8 cellular contexts compared by ENCODE assay signal in genomic region chr7:100089458-100090201, GRCh38. TPM values are rescaled to one million over a fixed set of nuclear protein-coding genes. Genes with fewer than 3 reads are reported as not detected.
DNase-seq lines count a peak whose midpoint lies in the region; ATAC-seq and TF ChIP-seq lines count a peak whose summit lies in the region.

No MANE protein-coding gene starts in this region.

- H4K20me1 ChIP-seq in GM23248 (ENCODE audit: insufficient read depth): no peaks in the 10 kb centered on the region

- peak overlapping the region; percentile 92 for H3K4me3 Mint-ChIP-seq in T-helper 17 cell

- H3K4me2 ChIP-seq in GM23248 (ENCODE audit: unreplicated experiment): peak overlapping the region; percentile 85

- H3K4me1 ChIP-seq in GM23248 (ENCODE audit: insufficient read depth) (peaks cover 40% of the 10 kb centered on the region), skeletal muscle tissue (ENCODE audit: control insufficient read depth in 3 of 3, insufficient read depth in 3 of 3, low read length in 3 of 3) (peaks cover 19 to 31% (median 27%) of the 10 kb centered on the region in 3 donors)

- H3K4me3 ChIP-seq in GM23248: peak overlapping the region; percentile 78
- H3K4me3 ChIP-seq in fibroblast of villous mesenchyme (ENCODE audit: low read depth, low read length): peak overlapping the region; percentile 95
- peak overlapping the region; percentile 93 to 96 (median 95) for H3K4me3 ChIP-seq in skeletal muscle tissue (ENCODE audit: low read length in 3 of 3)

- H3K9me3 ChIP-seq in GM23248 (ENCODE audit: low read depth) (no peaks in the 10 kb centered on the region), T-helper 17 cell (ENCODE audit: control insufficient read depth, low read length, poor library complexity, severe bottlenecking) (no peaks in the 10 kb centered on the region), skeletal muscle tissue (ENCODE audit: control insufficient read depth in 3 of 3, low read length in 3 of 3) (no peaks in the 10 kb centered on the region)

- WGBS in GM23248 (ENCODE audit: low coverage in 1 of 2, low lambda C conversion rate in 2 of 2, missing lambda C conversion rate in 2 of 2), 2 experiments: 8 to 9% methylated on average over 7 of the region's 7 CpGs

- no peaks in the 10 kb centered on the region for H3K27me3 ChIP-seq in GM23248 (replicated peaks; ENCODE audit: insufficient read depth)
- no peaks in the 10 kb centered on the region for H3K27me3 ChIP-seq in skeletal muscle tissue (ENCODE audit: control insufficient read depth in 3 of 3, insufficient read depth in 3 of 3, low read length in 3 of 3)

- DNase-seq in GM23248: peak; percentile 73
- no peak for DNase-seq in T-helper 17 cell
- DNase-seq in fibroblast of villous mesenchyme (ENCODE audit: low read depth): peak; percentile 59
- no peak for DNase-seq in SK-N-DZ (ENCODE audit: low spot score)
- no peak for DNase-seq in NCI-H524 treated with DMSO at 0.1 percent for 48 hours (lab: John Stamatoyannopoulos, UW)
- DNase-seq in KG1 (lab: John Stamatoyannopoulos, UW): no peak

- H2AFZ ChIP-seq in GM23248: peak overlapping the region; percentile 89

- ATAC-seq in T-helper 17 cell (no peak), HG03175 (IDR thresholded peaks at IDR 0.05; ENCODE audit: unreplicated experiment) (no peak)

- in situ Hi-C loops in GM23248 (cut with MboI): no loop called here

- H3K36me3 Mint-ChIP-seq in T-helper 17 cell (ENCODE audit: low read depth): peaks cover 7% of the 10 kb centered on the region

- H3K79me2 ChIP-seq in GM23248 (ENCODE audit: insufficient read depth): peaks cover 50% of the 10 kb centered on the region

- peaks cover 19% of the 10 kb centered on the region; the same call in 1 of the 2 replicates for H3K36me3 ChIP-seq in GM23248 (ENCODE audit: low read depth)
- H3K36me3 ChIP-seq in skeletal muscle tissue (ENCODE audit: control insufficient read depth in 3 of 3, insufficient read depth in 3 of 3, low read length in 3 of 3): peaks cover 39 to 44% (median 43%) of the 10 kb centered on the region in 3 donors

- no peaks in the 10 kb centered on the region for H3K27me3 Mint-ChIP-seq in T-helper 17 cell

- peaks cover 76% of the 10 kb centered on the region for H3F3A ChIP-seq in GM23248 (ENCODE audit: insufficient read depth)

- peaks cover 12% of the 10 kb centered on the region for H3K4me1 Mint-ChIP-seq in T-helper 17 cell

- H3K27ac Mint-ChIP-seq in T-helper 17 cell: peak overlapping the region; percentile 96

- no peaks in the 10 kb centered on the region for H3K9me2 ChIP-seq in GM23248 (ENCODE audit: insufficient read depth)

- TF ChIP-seq CTCF in fibroblast of villous mesenchyme (IDR thresholded peaks at IDR 0.05; ENCODE audit: insufficient read depth, low read depth, low read length): no peak

- H3K27ac ChIP-seq in GM23248: peak overlapping the region; percentile 94
- peak overlapping the region; percentile 73 for H3K27ac ChIP-seq in skeletal muscle tissue (ENCODE audit: low read depth, low read length)

- H3K9ac ChIP-seq in GM23248: peak overlapping the region; percentile 83
- H3K9ac ChIP-seq in skeletal muscle tissue (ENCODE audit: low read depth in 1 of 3, low read length in 3 of 3): peak overlapping the region; percentile 78 to 94 (median 88)

RNA-seq across cellular contexts. Expression of gene COPS6, which starts 0.9 kb away (rescaled TPM):
- 59.1 and 79.1 TPM in 2 replicates for total RNA-seq in GM23248 (2014; rRNA removed; shearing (Covaris generic))
- 214 and 223 TPM in 2 replicates for polyA plus RNA-seq in GM23248 (2016; fragmentation: Nextera tagmentation; extraction: Ambion mirVana)
- 10 to 100 TPM; 62.5 to 64.7 TPM for total RNA-seq in T-helper 17 cell
- 104 and 113 TPM in 2 replicates for total RNA-seq in fibroblast of villous mesenchyme
- 57.4 TPM for total RNA-seq in skeletal muscle tissue
- 37.4 and 46.8 TPM in 2 replicates for polyA plus RNA-seq in SK-N-DZ (2014; cell fraction: cytosol; rRNA removed)
- polyA plus RNA-seq in SK-N-DZ (2014; cell fraction: nucleus; rRNA removed): 43.8 and 70.8 TPM in 2 replicates

RNA-seq across cellular contexts. Expression of gene ZNF3, which starts 8.1 kb away (rescaled TPM):
- total RNA-seq in GM23248 (2014; rRNA removed; shearing (Covaris generic)): 13.8 and 24.9 TPM in 2 replicates
- 13.3 and 15.0 TPM in 2 replicates for polyA plus RNA-seq in GM23248 (2016; fragmentation: Nextera tagmentation; extraction: Ambion mirVana)
- 10 to 100 TPM; 42.3 to 45.2 TPM for total RNA-seq in T-helper 17 cell
- 32.2 and 32.8 TPM in 2 replicates for total RNA-seq in fibroblast of villous mesenchyme
- 34.4 TPM for total RNA-seq in skeletal muscle tissue
- polyA plus RNA-seq in SK-N-DZ (2014; cell fraction: cytosol; rRNA removed): 63.1 and 65.6 TPM in 2 replicates
- polyA plus RNA-seq in SK-N-DZ (2014; cell fraction: nucleus; rRNA removed): 101 and 141 TPM in 2 replicates

RNA-seq across cellular contexts. Expression of gene MCM7, which starts 11.6 kb away (rescaled TPM):
- total RNA-seq in GM23248 (2014; rRNA removed; shearing (Covaris generic)): 61.3 and 93.1 TPM in 2 replicates
- 49.6 and 53.7 TPM in 2 replicates for polyA plus RNA-seq in GM23248 (2016; fragmentation: Nextera tagmentation; extraction: Ambion mirVana)
- total RNA-seq in T-helper 17 cell (100 to 1,000 TPM; 111 to 119 TPM), fibroblast of villous mesenchyme (73.8 and 77.7 TPM in 2 replicates), skeletal muscle tissue (42.3 TPM)
- 527 and 558 TPM in 2 replicates for polyA plus RNA-seq in SK-N-DZ (2014; cell fraction: cytosol; rRNA removed)
- 941 and 957 TPM in 2 replicates for polyA plus RNA-seq in SK-N-DZ (2014; cell fraction: nucleus; rRNA removed)

RNA-seq across cellular contexts. Expression of gene AP4M1, which starts 11.8 kb away (rescaled TPM):
- total RNA-seq in GM23248 (2014; rRNA removed; shearing (Covaris generic)): 13.7 and 16.2 TPM in 2 replicates
- 18.7 and 19.4 TPM in 2 replicates for polyA plus RNA-seq in GM23248 (2016; fragmentation: Nextera tagmentation; extraction: Ambion mirVana)
- 1 to 10 TPM; 8.6 to 9.3 TPM for total RNA-seq in T-helper 17 cell
- 16.1 and 16.4 TPM in 2 replicates for total RNA-seq in fibroblast of villous mesenchyme
- 20.9 TPM for total RNA-seq in skeletal muscle tissue
- 39.4 and 39.9 TPM in 2 replicates for polyA plus RNA-seq in SK-N-DZ (2014; cell fraction: cytosol; rRNA removed)
- polyA plus RNA-seq in SK-N-DZ (2014; cell fraction: nucleus; rRNA removed): 52.2 and 119 TPM in 2 replicates

RNA-seq across cellular contexts. Expression of gene TAF6, which starts 29.5 kb away (rescaled TPM):
- 40.5 and 69.8 TPM in 2 replicates for total RNA-seq in GM23248 (2014; rRNA removed; shearing (Covaris generic))
- polyA plus RNA-seq in GM23248 (2016; fragmentation: Nextera tagmentation; extraction: Ambion mirVana): 53.0 and 55.2 TPM in 2 replicates
- 10 to 100 TPM; 40.7 to 45.3 TPM for total RNA-seq in T-helper 17 cell
- 50.9 and 54.4 TPM in 2 replicates for total RNA-seq in fibroblast of villous mesenchyme
- total RNA-seq in skeletal muscle tissue: 11.0 TPM
- polyA plus RNA-seq in SK-N-DZ (2014; cell fraction: cytosol; rRNA removed): 76.5 and 98.2 TPM in 2 replicates
- polyA plus RNA-seq in SK-N-DZ (2014; cell fraction: nucleus; rRNA removed): 92.4 and 94.5 TPM in 2 replicates

Comparison
In these comparisons a context has a peak if more than half of its experiments do, and no peak if none do; other contexts are left out.
1. DNase-seq: peak in GM23248 (single experiment) and fibroblast of villous mesenchyme (single experiment); none in T-helper 17 cell (0 of 3), SK-N-DZ (single experiment), NCI-H524 treated with DMSO at 0.1 percent for 48 hours (single experiment) and KG1 (single experiment).
2. Peak in every context shown above with its lines, with median percentiles within 50 percentile points of each other: H3K4me3 ChIP-seq.